11 cellular contexts compared by ENCODE assay signal in the genomic region with DNA sequence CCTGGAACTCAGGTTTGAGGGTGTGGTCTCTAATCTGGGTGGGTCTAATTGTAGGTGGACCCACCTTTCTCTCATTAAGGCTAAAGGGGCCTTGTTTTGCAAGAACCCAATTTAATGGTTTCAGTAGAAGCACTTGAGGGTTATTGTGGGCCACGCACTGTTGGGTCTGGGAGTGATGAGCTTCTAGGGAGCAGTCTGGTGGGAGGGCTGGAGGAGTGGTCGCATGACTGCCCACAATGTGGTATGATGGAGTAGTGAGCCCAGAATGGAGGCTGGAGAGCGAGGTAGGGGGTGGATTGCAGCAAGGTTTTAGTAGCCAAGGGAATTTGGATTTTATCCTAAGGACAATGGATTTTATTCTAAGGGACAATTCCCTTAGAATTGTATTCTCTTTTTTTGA. TPM values are rescaled to one million over a fixed set of nuclear protein-coding genes. Genes with fewer than 3 reads are reported as not detected.
DNase-seq lines count a peak whose midpoint lies in the region; ATAC-seq and TF ChIP-seq lines count a peak whose summit lies in the region.
"Had no signal": no experiment of that assay in that cellular context is flagged by ENCODE, and none has a peak within 500 bp of the region (broad histone marks: within the 10 kb centered on the region; RNA-seq: fewer than 3 reads in every experiment).

No MANE protein-coding gene starts in this region.

- peaks cover 0 to 9% (median 2%) of the 10 kb centered on the region in 7 donors for H3K9me3 Mint-ChIP-seq in CD4-positive, CD25-positive, alpha-beta regulatory T cell
- H3K9me3 Mint-ChIP-seq in activated naive CD8-positive, alpha-beta T cell treated with anti-CD3 and anti-CD28 coated beads, Interleukin-2, amount 10 ng/mL, durations not matched to agents 7 days and 5 days = peaks cover 4% of the 10 kb centered on the region
- peaks cover 0 to 10% (median 2%) of the 10 kb centered on the region in 11 donors for H3K9me3 Mint-ChIP-seq in naive thymus-derived CD4-positive, alpha-beta T cell

- H3K27ac ChIP-seq in CD4-positive, CD25-positive, alpha-beta regulatory T cell (ENCODE audit: insufficient read depth, low read length, poor library complexity, severe bottlenecking) = no peak overlapping the region
- peak overlapping the region; percentile 23 for H3K27ac ChIP-seq in naive thymus-derived CD4-positive, alpha-beta T cell (ENCODE audit: low read depth, low read length)
- no peak overlapping the region for H3K27ac ChIP-seq in upper lobe of left lung

- TF ChIP-seq EP300 in upper lobe of left lung (IDR thresholded peaks at IDR 0.05) = no peak

- no peak for TF ChIP-seq POLR2A in upper lobe of left lung (IDR thresholded peaks at IDR 0.05)

- H3K27me3 ChIP-seq in CD4-positive, CD25-positive, alpha-beta regulatory T cell (ENCODE audit: control insufficient read depth, insufficient read depth, low read length) = no peaks in the 10 kb centered on the region
- H3K27me3 ChIP-seq in naive thymus-derived CD4-positive, alpha-beta T cell (ENCODE audit: control insufficient read depth in 2 of 2, insufficient read depth in 2 of 2, low read length in 2 of 2) = no peaks in the 10 kb centered on the region
- no peaks in the 10 kb centered on the region for H3K27me3 ChIP-seq in upper lobe of left lung
- H3K27me3 ChIP-seq in MG63 = no peaks in the 10 kb centered on the region
- H3K27me3 ChIP-seq: uterus had no signal

- H3K4me1 ChIP-seq in CD4-positive, CD25-positive, alpha-beta regulatory T cell (ENCODE audit: control insufficient read depth, insufficient read depth, low read length, poor library complexity, severe bottlenecking) = peaks cover 59% of the 10 kb centered on the region
- peaks cover 34 to 38% of the 10 kb centered on the region in 2 donors for H3K4me1 ChIP-seq in naive thymus-derived CD4-positive, alpha-beta T cell (ENCODE audit: control insufficient read depth in 2 of 2, insufficient read depth in 2 of 2, low read length in 2 of 2)
- H3K4me1 ChIP-seq in upper lobe of left lung = peaks cover 27 to 49% (median 29%) of the 10 kb centered on the region in 4 donors

- no peaks in the 10 kb centered on the region for H3K9me3 ChIP-seq in CD4-positive, CD25-positive, alpha-beta regulatory T cell (ENCODE audit: control insufficient read depth in 2 of 2, low read length in 2 of 2)
- H3K9me3 ChIP-seq in naive thymus-derived CD4-positive, alpha-beta T cell (ENCODE audit: control insufficient read depth in 2 of 3, low read length in 3 of 3) = peaks cover 0 to 1% (median 0%) of the 10 kb centered on the region in 3 experiments
- H3K9me3 ChIP-seq in upper lobe of left lung = peaks cover 0 to 3% (median 0%) of the 10 kb centered on the region in 4 donors
- no peaks in the 10 kb centered on the region for H3K9me3 ChIP-seq in MG63
- H3K9me3 ChIP-seq: uterus had no signal

- DNase-seq in CD4-positive, CD25-positive, alpha-beta regulatory T cell = no peak
- DNase-seq in HFF-Myc (ENCODE audit: extremely low read depth, low read depth) (no peak), upper lobe of left lung (no peak), MG63 (no peak)
- DNase-seq in activated naive CD8-positive, alpha-beta T cell treated with anti-CD3 and anti-CD28 coated beads, Interleukin-2, amount 10 ng/mL, durations not matched to agents 7 days and 5 days = no peak
- DNase-seq in naive thymus-derived CD4-positive, alpha-beta T cell = no peak
- DNase-seq: HCEC 1CT, NCI-H2029, uterus had no signal

- POLR2A ChIA-PET in activated naive CD8-positive, alpha-beta T cell treated with anti-CD3 and anti-CD28 coated beads, Interleukin-2, amount 10 ng/mL, durations not matched to agents 7 days and 5 days (lab: Charles Lee) = no interaction called here
- POLR2A ChIA-PET in naive thymus-derived CD4-positive, alpha-beta T cell (lab: Charles Lee) = interaction anchor here (1.2 to 6.0 kb wide), 4 partner anchors 8 to 57 kb away, joined by 3 to 71 read pairs (median 4); no protein-coding TSS in a partner anchor

- H3K36me3 Mint-ChIP-seq in CD4-positive, CD25-positive, alpha-beta regulatory T cell = peaks cover 36% of the 10 kb centered on the region
- peaks cover 58% of the 10 kb centered on the region for H3K36me3 Mint-ChIP-seq in activated naive CD8-positive, alpha-beta T cell treated with anti-CD3 and anti-CD28 coated beads, Interleukin-2, amount 10 ng/mL, durations not matched to agents 7 days and 5 days
- peaks cover 13 to 70% (median 24%) of the 10 kb centered on the region in 5 donors for H3K36me3 Mint-ChIP-seq in naive thymus-derived CD4-positive, alpha-beta T cell

- intact Hi-C loops in naive thymus-derived CD4-positive, alpha-beta T cell (cut with micrococcal nuclease) = no loop called here

- peaks cover 22 to 82% (median 63%) of the 10 kb centered on the region in 4 donors for H3K4me1 Mint-ChIP-seq in CD4-positive, CD25-positive, alpha-beta regulatory T cell
- H3K4me1 Mint-ChIP-seq in activated naive CD8-positive, alpha-beta T cell treated with anti-CD3 and anti-CD28 coated beads, Interleukin-2, amount 10 ng/mL, durations not matched to agents 7 days and 5 days = peaks cover 49% of the 10 kb centered on the region
- H3K4me1 Mint-ChIP-seq in naive thymus-derived CD4-positive, alpha-beta T cell = peaks cover 57 to 80% (median 68%) of the 10 kb centered on the region in 7 donors

- no peaks in the 10 kb centered on the region for H3K27me3 Mint-ChIP-seq in CD4-positive, CD25-positive, alpha-beta regulatory T cell
- no peaks in the 10 kb centered on the region for H3K27me3 Mint-ChIP-seq in activated naive CD8-positive, alpha-beta T cell treated with anti-CD3 and anti-CD28 coated beads, Interleukin-2, amount 10 ng/mL, durations not matched to agents 7 days and 5 days
- H3K27me3 Mint-ChIP-seq in naive thymus-derived CD4-positive, alpha-beta T cell = no peaks in the 10 kb centered on the region

- no peak for ATAC-seq in CD4-positive, CD25-positive, alpha-beta regulatory T cell (ENCODE audit: low read depth in 2 of 2)
- no peak for ATAC-seq in activated naive CD8-positive, alpha-beta T cell treated with anti-CD3 and anti-CD28 coated beads, Interleukin-2, amount 10 ng/mL, durations not matched to agents 7 days and 5 days (ENCODE audit: low read depth)
- no peak for ATAC-seq in naive thymus-derived CD4-positive, alpha-beta T cell
- ATAC-seq in upper lobe of left lung (ENCODE audit: low FRiP score in 2 of 2) (no peak), GM18909 (IDR thresholded peaks at IDR 0.05; ENCODE audit: poor library complexity, unreplicated experiment) (no peak), GM18868 (IDR thresholded peaks at IDR 0.05; ENCODE audit: unreplicated experiment) (no peak)

- CTCF ChIA-PET in naive thymus-derived CD4-positive, alpha-beta T cell (lab: Charles Lee) = interaction anchor here (0.7 to 1.2 kb wide), 2 partner anchors 13 to 42 kb away, joined by 3 read pairs; no protein-coding TSS in a partner anchor

- peak overlapping the region; percentile 99 to 100 (median 100) for H3K4me3 Mint-ChIP-seq in CD4-positive, CD25-positive, alpha-beta regulatory T cell
- H3K4me3 Mint-ChIP-seq in activated naive CD8-positive, alpha-beta T cell treated with anti-CD3 and anti-CD28 coated beads, Interleukin-2, amount 10 ng/mL, durations not matched to agents 7 days and 5 days = peak overlapping the region; percentile 95
- H3K4me3 Mint-ChIP-seq in naive thymus-derived CD4-positive, alpha-beta T cell = peak overlapping the region; percentile 96 to 100 (median 99)

- TF ChIP-seq CTCF in HFF-Myc (IDR thresholded peaks at IDR 0.05; ENCODE audit: low read depth, low read length, missing control alignments) (no peak), upper lobe of left lung (IDR thresholded peaks at IDR 0.05) (no peak)

- H3K36me3 ChIP-seq in CD4-positive, CD25-positive, alpha-beta regulatory T cell (ENCODE audit: control insufficient read depth, insufficient read depth, low read length) = peaks cover 36% of the 10 kb centered on the region
- peaks cover 0 to 36% (median 4%) of the 10 kb centered on the region in 3 experiments for H3K36me3 ChIP-seq in naive thymus-derived CD4-positive, alpha-beta T cell (ENCODE audit: control insufficient read depth in 2 of 3, insufficient read depth in 3 of 3, low read length in 3 of 3)
- H3K36me3 ChIP-seq in upper lobe of left lung (peaks cover 6 to 38% (median 18%) of the 10 kb centered on the region in 4 donors), MG63 (peaks cover 30% of the 10 kb centered on the region)
- H3K36me3 ChIP-seq: uterus had no signal

- 91 to 93% methylated on average over 3 of the region's 3 CpGs for WGBS in upper lobe of left lung, 2 donors

- peak overlapping the region; percentile 95 for H3K4me3 ChIP-seq in CD4-positive, CD25-positive, alpha-beta regulatory T cell (ENCODE audit: low read depth, low read length)
- peak overlapping the region; percentile 91 for H3K4me3 ChIP-seq in HFF-Myc (replicated peaks; ENCODE audit: low read depth, low read length)
- peak overlapping the region; percentile 99 for H3K4me3 ChIP-seq in naive thymus-derived CD4-positive, alpha-beta T cell (ENCODE audit: low read length)
- peak overlapping the region in 1 of 4 donors; percentile 95 for H3K4me3 ChIP-seq in upper lobe of left lung
- no peak overlapping the region for H3K4me3 ChIP-seq in MG63
- H3K4me3 ChIP-seq: uterus had no signal

- peak overlapping the region; percentile 64 to 97 (median 95) for H3K27ac Mint-ChIP-seq in CD4-positive, CD25-positive, alpha-beta regulatory T cell
- H3K27ac Mint-ChIP-seq in activated naive CD8-positive, alpha-beta T cell treated with anti-CD3 and anti-CD28 coated beads, Interleukin-2, amount 10 ng/mL, durations not matched to agents 7 days and 5 days = peak overlapping the region; percentile 71
- H3K27ac Mint-ChIP-seq in naive thymus-derived CD4-positive, alpha-beta T cell = peak overlapping the region; percentile 83 to 96 (median 92)

RNA-seq across cellular contexts. Expression of a gene that starts 2.7 kb away (rescaled TPM):
- total RNA-seq in CD4-positive, CD25-positive, alpha-beta regulatory T cell = 86.5 TPM
- polyA plus RNA-seq in CD4-positive, CD25-positive, alpha-beta regulatory T cell = 10 to 100 TPM; 10.2 to 17.4 (median 12.6) TPM
- 10 to 100 TPM; 55.4 to 67.4 TPM for total RNA-seq in activated naive CD8-positive, alpha-beta T cell treated with anti-CD3 and anti-CD28 coated beads, Interleukin-2, amount 10 ng/mL, durations not matched to agents 7 days and 5 days
- total RNA-seq in naive thymus-derived CD4-positive, alpha-beta T cell = 10 to 100 TPM; 52.9 to 88.8 (median 71.6) TPM
- polyA plus RNA-seq in naive thymus-derived CD4-positive, alpha-beta T cell = 10 to 100 TPM; 12.9 to 26.8 TPM
- 10 to 100 TPM; 20.3 to 34.6 (median 26.0) TPM for total RNA-seq in upper lobe of left lung
- 7.6 and 15.8 TPM in 2 replicates for total RNA-seq in MG63 (2014; rRNA removed; shearing (Covaris generic); ENCODE audit: low replicate concordance)

RNA-seq across cellular contexts. Expression of a gene that starts 41.7 kb away (rescaled TPM):
- total RNA-seq in CD4-positive, CD25-positive, alpha-beta regulatory T cell = 1.1 TPM
- polyA plus RNA-seq in CD4-positive, CD25-positive, alpha-beta regulatory T cell = under 1 TPM in 3 of 4 donors, not detected in 1; 0.47 to 0.92 (median 0.78) TPM
- total RNA-seq in activated naive CD8-positive, alpha-beta T cell treated with anti-CD3 and anti-CD28 coated beads, Interleukin-2, amount 10 ng/mL, durations not matched to agents 7 days and 5 days = under 1 TPM; 0.53 to 0.94 TPM
- total RNA-seq in naive thymus-derived CD4-positive, alpha-beta T cell = 1 to 10 TPM in 4 of 5 experiments, under 1 TPM in 1; 0.35 to 3.8 (median 1.3) TPM
- under 1 TPM; 0.67 to 0.69 TPM for polyA plus RNA-seq in naive thymus-derived CD4-positive, alpha-beta T cell
- total RNA-seq in upper lobe of left lung = 10 to 100 TPM in 1 of 6 donors, 1 to 10 TPM in 5; 1.1 to 14.7 (median 1.8) TPM
- total RNA-seq in MG63 (2014; rRNA removed; shearing (Covaris generic); ENCODE audit: low replicate concordance) = not detected in 2 replicates
